Comparison of ENCODE assay signal across 24 cellular contexts in the genomic region with DNA sequence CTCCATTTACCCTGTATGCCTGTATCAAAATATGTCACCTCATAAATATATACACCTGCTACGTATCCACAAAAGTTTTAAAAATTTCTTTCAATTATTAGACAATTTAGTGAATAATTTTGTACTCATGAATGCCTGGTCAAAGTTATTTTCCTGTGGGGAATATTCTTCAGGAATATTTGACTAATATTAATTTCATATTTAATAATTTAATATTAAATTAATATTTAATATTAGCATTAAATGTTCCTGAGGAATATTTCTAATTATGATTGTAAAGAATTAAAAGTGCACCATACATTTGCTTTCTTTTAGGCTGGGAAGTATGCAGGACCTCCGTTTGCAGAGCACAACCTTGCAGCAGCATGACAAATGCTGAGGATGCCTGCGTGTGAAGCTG.
A peak's percentile ranks its signal among the peaks of the same experiment; 100 is the strongest.
DNase-seq lines count a peak whose midpoint lies in the region; ATAC-seq and TF ChIP-seq lines count a peak whose summit lies in the region.
"Had no signal": no experiment of that assay in that cellular context is flagged by ENCODE, and none has a peak within 500 bp of the region (broad histone marks: within the 10 kb centered on the region; RNA-seq: fewer than 3 reads in every experiment).

No MANE protein-coding gene starts in this region.

- H3K9me3 Mint-ChIP-seq in type B pancreatic cell, result peaks cover 5% of the 10 kb centered on the region

- ATAC-seq in RWPE2 (ENCODE audit: low read depth), result 0 out of 3 replicates have a peak, but pooled peaks have one; percentile 50
- ATAC-seq in right lobe of liver, result no peak
- ATAC-seq: GM12878 had no signal

- H2BK120ac ChIP-seq in trophoblast cell (ENCODE audit: insufficient read depth, low read length, poor library complexity), result no peak overlapping the region

- no peaks in the 10 kb centered on the region for H3K9me3 ChIP-seq in RWPE2 (ENCODE audit: severe bottlenecking)
- no peaks in the 10 kb centered on the region for H3K9me3 ChIP-seq in trophoblast cell (ENCODE audit: insufficient read depth, low read depth, low read length)
- no peaks in the 10 kb centered on the region for H3K9me3 ChIP-seq in right lobe of liver
- H3K9me3 ChIP-seq: BE2C, BLaER1 had no signal

- H3K18ac ChIP-seq in trophoblast cell (ENCODE audit: low read length), result no peak overlapping the region

- no peaks in the 10 kb centered on the region for H3K36me3 Mint-ChIP-seq in type B pancreatic cell
- H3K36me3 Mint-ChIP-seq: CD14-positive monocyte; CD4-positive, alpha-beta memory T cell; CD4-positive, CD25-positive, alpha-beta regulatory T cell; CD8-positive, alpha-beta memory T cell had no signal

- no peak for TF ChIP-seq POLR2A in right lobe of liver (IDR thresholded peaks at IDR 0.05)

- H3K27me3 ChIP-seq in RWPE2 (ENCODE audit: insufficient read depth, poor library complexity, severe bottlenecking) (no peaks in the 10 kb centered on the region), trophoblast cell (ENCODE audit: insufficient read depth, low read length) (no peaks in the 10 kb centered on the region), right lobe of liver (no peaks in the 10 kb centered on the region)
- H3K27me3 ChIP-seq: BE2C, BLaER1 had no signal

- peaks cover 13% of the 10 kb centered on the region for H3K4me1 ChIP-seq in RWPE2 (ENCODE audit: insufficient read depth, poor library complexity, severe bottlenecking)
- H3K4me1 ChIP-seq in trophoblast cell (ENCODE audit: control insufficient read depth in 1 of 2, insufficient read depth in 2 of 2, low read length in 2 of 2), result no peaks in the 10 kb centered on the region
- no peaks in the 10 kb centered on the region for H3K4me1 ChIP-seq in right lobe of liver
- H3K4me1 ChIP-seq: BE2C, BLaER1 had no signal

- H2AFZ ChIP-seq in trophoblast cell (ENCODE audit: insufficient read depth, low read length, poor library complexity), result no peak overlapping the region

- H3K27ac ChIP-seq in RWPE2 (ENCODE audit: poor library complexity, severe bottlenecking), result peak overlapping the region; percentile 47
- peak overlapping the region; percentile 38 for H3K27ac ChIP-seq in epithelial cell of prostate
- no peak overlapping the region for H3K27ac ChIP-seq in trophoblast cell (ENCODE audit: low read depth, low read length)
- no peak overlapping the region for H3K27ac ChIP-seq in right lobe of liver
- H3K27ac ChIP-seq: BLaER1 had no signal

- H3K4me3 Mint-ChIP-seq in type B pancreatic cell, result no peak overlapping the region
- H3K4me3 Mint-ChIP-seq: CD14-positive monocyte; CD4-positive, alpha-beta memory T cell; CD4-positive, CD25-positive, alpha-beta regulatory T cell; CD8-positive, alpha-beta memory T cell had no signal

- DNase-seq in RWPE2 (ENCODE audit: low spot score), result no peak
- no peak for DNase-seq in epithelial cell of prostate (ENCODE audit: low read depth, low spot score)
- no peak for DNase-seq in trophoblast cell
- DNase-seq in NCI-H2081 (lab: John Stamatoyannopoulos, UW), result no peak
- no peak for DNase-seq in type B pancreatic cell (ENCODE audit: extremely low spot score, unreplicated experiment)
- DNase-seq in right lobe of liver, result no peak
- DNase-seq: 8988T; ACHN; BE2C; C1 segment of cervical spinal cord; CD4-positive, alpha-beta memory T cell; CD4-positive, CD25-positive, alpha-beta regulatory T cell; CD8-positive, alpha-beta memory T cell; COR-L47; DMS 273 treated with DMSO at 0.1 percent for 48 hours; DMS153; DMS53; DMS79; DND-41; EL; GDM1 had no signal

- H3K4ac ChIP-seq in trophoblast cell (ENCODE audit: low read depth, low read length), result no peak overlapping the region

- H4K8ac ChIP-seq in trophoblast cell (ENCODE audit: low read depth, low read length), result no peak overlapping the region

- H3K79me2 ChIP-seq in trophoblast cell (ENCODE audit: control insufficient read depth, insufficient read depth, low read length, poor library complexity), result no peaks in the 10 kb centered on the region

- H2AK5ac ChIP-seq in trophoblast cell (ENCODE audit: low read length), result no peak overlapping the region

- H3K79me1 ChIP-seq in trophoblast cell (ENCODE audit: low read length), result no peaks in the 10 kb centered on the region

- intact Hi-C loops in right lobe of liver (cut with DNase I), result no loop called here

- no peaks in the 10 kb centered on the region for H3K36me3 ChIP-seq in RWPE2 (ENCODE audit: low read depth)
- H3K36me3 ChIP-seq in trophoblast cell (ENCODE audit: control insufficient read depth in 1 of 2, insufficient read depth in 2 of 2, low read length in 2 of 2), result no peaks in the 10 kb centered on the region
- no peaks in the 10 kb centered on the region for H3K36me3 ChIP-seq in right lobe of liver
- H3K36me3 ChIP-seq: BE2C, BLaER1 had no signal

- H3K23ac ChIP-seq in trophoblast cell (ENCODE audit: low read length), result no peak overlapping the region

- no peak overlapping the region for H3K27ac Mint-ChIP-seq in type B pancreatic cell
- H3K27ac Mint-ChIP-seq: CD14-positive monocyte; CD4-positive, alpha-beta memory T cell; CD4-positive, CD25-positive, alpha-beta regulatory T cell; CD8-positive, alpha-beta memory T cell had no signal

- no peak overlapping the region for H3K4me2 ChIP-seq in trophoblast cell (ENCODE audit: low read length)
- H3K4me2 ChIP-seq: BLaER1 had no signal

- no peak overlapping the region for H4K91ac ChIP-seq in trophoblast cell (ENCODE audit: low read depth, low read length)

- no CpG with 5 or more reads among the region's 3 CpGs for WGBS in trophoblast cell (ENCODE audit: extremely low coverage, insufficient coverage, insufficient read length)
- WGBS in right lobe of liver (ENCODE audit: insufficient coverage, low coverage, low lambda C conversion rate, missing lambda C conversion rate), result 49% methylated on average over 3 of the region's 3 CpGs

- H3K14ac ChIP-seq in trophoblast cell (ENCODE audit: low read length), result no peak overlapping the region

- no peak overlapping the region for H2BK5ac ChIP-seq in trophoblast cell (ENCODE audit: low read depth, low read length, poor library complexity)

- H4K12ac ChIP-seq in trophoblast cell (ENCODE audit: low read depth, low read length), result peak overlapping the region; percentile 54

- H3K9ac ChIP-seq in trophoblast cell (ENCODE audit: low read length), result no peak overlapping the region
- H3K9ac ChIP-seq: BLaER1 had no signal

- no peaks in the 10 kb centered on the region for H3K27me3 Mint-ChIP-seq in type B pancreatic cell
- H3K27me3 Mint-ChIP-seq: CD4-positive, alpha-beta memory T cell; CD4-positive, CD25-positive, alpha-beta regulatory T cell; CD8-positive, alpha-beta memory T cell had no signal

- H3K4me1 Mint-ChIP-seq in type B pancreatic cell (ENCODE audit: unreplicated experiment), result no peaks in the 10 kb centered on the region
- H3K4me1 Mint-ChIP-seq: CD14-positive monocyte; CD4-positive, alpha-beta memory T cell; CD4-positive, CD25-positive, alpha-beta regulatory T cell; CD8-positive, alpha-beta memory T cell had no signal

- no peak overlapping the region for H2BK12ac ChIP-seq in trophoblast cell (ENCODE audit: low read length)

- TF ChIP-seq CTCF in RWPE2 (IDR thresholded peaks at IDR 0.05; ENCODE audit: poor library complexity, severe bottlenecking), result no peak
- TF ChIP-seq CTCF in type B pancreatic cell (conservative IDR thresholded peaks at IDR 0.05), result no peak
- TF ChIP-seq CTCF in right lobe of liver (IDR thresholded peaks at IDR 0.05), result no peak

- no peak overlapping the region for H3K4me3 ChIP-seq in RWPE2 (ENCODE audit: severe bottlenecking)
- H3K4me3 ChIP-seq in trophoblast cell (ENCODE audit: low read depth, low read length), result peak overlapping the region; percentile 23
- no peak overlapping the region for H3K4me3 ChIP-seq in right lobe of liver
- H3K4me3 ChIP-seq: BLaER1, GM12878 had no signal

Comparison
In these comparisons a context has a peak if more than half of its experiments do, and no peak if none do; other contexts are left out.
1. H3K27ac ChIP-seq: peak in RWPE2 (single experiment) and epithelial cell of prostate (single experiment); none in trophoblast cell (single experiment) and right lobe of liver (0 of 3).